ENCODE assay signal across 11 cellular contexts in genomic region chrX:19513383-19513782, GRCh38. TPM values are rescaled to one million over a fixed set of nuclear protein-coding genes. Genes with fewer than 3 reads are reported as not detected.
DNase-seq lines count a peak whose midpoint lies in the region; ATAC-seq, FAIRE-seq and TF ChIP-seq lines count a peak whose summit lies in the region.
"Had no signal": no experiment of that assay in that cellular context is flagged by ENCODE, and none has a peak within 500 bp of the region (broad histone marks: within the 10 kb centered on the region; RNA-seq: fewer than 3 reads in every experiment).

No MANE protein-coding gene starts in this region.

- intact Hi-C loops in head of caudate nucleus (cut with DNase I) = no loop called here

- H3K27me3 ChIP-seq in WERI-Rb-1 (ENCODE audit: insufficient read depth, low read depth, severe bottlenecking) = peaks cover 10% of the 10 kb centered on the region

- no peaks in the 10 kb centered on the region for H3K9me3 ChIP-seq in WERI-Rb-1 (ENCODE audit: severe bottlenecking)

- H3K9me3 Mint-ChIP-seq in neural crest cell = peaks cover 14% of the 10 kb centered on the region

- DNase-seq in GM13977 (ENCODE audit: low spot score) (peak; percentile 24), NCI-H1694 treated with DMSO at 0.1 percent for 48 hours (lab: John Stamatoyannopoulos, UW) (peak; percentile 2), WERI-Rb-1 (peak; percentile 13), neural crest cell (ENCODE audit: low read depth, low spot score) (no peak), head of caudate nucleus (no peak), GM19239 (ENCODE audit: insufficient read length, low spot score) (no peak), COR-L47 (lab: John Stamatoyannopoulos, UW) (no peak)
- DNase-seq: amygdala, H9, NCI-H2171 had no signal

- H3K36me3 ChIP-seq in WERI-Rb-1 = no peaks in the 10 kb centered on the region

- H3K4me3 ChIP-seq in WERI-Rb-1 (ENCODE audit: low read depth, low read length) = no peak overlapping the region

- ATAC-seq in GM21360 (IDR thresholded peaks at IDR 0.05; ENCODE audit: unreplicated experiment) = no peak

- TF ChIP-seq CTCF in GM13977 (IDR thresholded peaks at IDR 0.05; ENCODE audit: extremely low read depth, insufficient read depth, missing control alignments) (no peak), WERI-Rb-1 (IDR thresholded peaks at IDR 0.05; ENCODE audit: low read depth, low read length) (no peak), neural crest cell (conservative IDR thresholded peaks at IDR 0.05) (no peak)

- H3K4me3 Mint-ChIP-seq in neural crest cell = peak overlapping the region; percentile 19

- in situ Hi-C loops in GM13977 (cut with MboI; ENCODE audit: low pct_unique_long_range_greater_than_20kb, low sequenced_read_pairs, unreplicated experiment) = no loop called here

- FAIRE-seq in GM19239 (lab: Jason Lieb, UNC) = no peak

- H3K36me3 Mint-ChIP-seq in neural crest cell (ENCODE audit: low read depth) = no peaks in the 10 kb centered on the region

- peaks cover 5% of the 10 kb centered on the region for H3K4me1 Mint-ChIP-seq in neural crest cell

- peaks cover 51% of the 10 kb centered on the region for H3K27me3 Mint-ChIP-seq in neural crest cell (ENCODE audit: low read depth)

- H3K27ac ChIP-seq in WERI-Rb-1 = no peak overlapping the region

- no peak overlapping the region for H3K27ac Mint-ChIP-seq in neural crest cell (ENCODE audit: unreplicated experiment)
- H3K27ac Mint-ChIP-seq: H9 had no signal

RNA-seq across cellular contexts. Expression of gene MAP3K15, which starts 1.9 kb away (rescaled TPM):
- total RNA-seq in neural crest cell = 1.2 and 2.0 TPM in 2 replicates

Comparison
In these comparisons a context has a peak if more than half of its experiments do, and no peak if none do; other contexts are left out.
1. DNase-seq: peak in GM13977 (single experiment), NCI-H1694 treated with DMSO at 0.1 percent for 48 hours (single experiment) and WERI-Rb-1 (single experiment); none in neural crest cell (single experiment), head of caudate nucleus (0 of 42), GM19239 (single experiment) and COR-L47 (single experiment).